Comparison of ENCODE assay signal across 16 cellular contexts in the genomic region with DNA sequence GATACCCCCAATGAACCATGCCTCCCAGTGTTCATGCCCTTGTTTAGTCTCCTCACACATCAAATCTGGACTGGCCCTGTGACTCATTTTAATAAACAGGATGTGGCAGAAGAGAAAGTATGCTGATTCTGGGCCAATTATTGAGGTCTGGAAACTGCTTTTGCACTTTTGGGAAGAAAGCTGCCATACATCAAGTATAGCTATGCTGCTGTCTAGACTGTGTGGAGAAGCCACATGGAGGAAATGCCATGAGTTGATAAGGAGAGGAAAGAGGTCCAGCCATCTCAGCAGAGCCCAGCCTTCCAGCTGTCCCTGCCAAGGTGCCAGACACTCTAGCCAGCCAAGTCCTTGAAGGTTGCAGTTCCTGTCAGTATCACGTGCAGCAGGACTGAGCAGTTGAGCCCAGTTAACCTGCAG. TPM values are rescaled to one million over a fixed set of nuclear protein-coding genes. Genes with fewer than 3 reads are reported as not detected.
DNase-seq lines count a peak whose midpoint lies in the region; ATAC-seq and TF ChIP-seq lines count a peak whose summit lies in the region.
"Had no signal": no experiment of that assay in that cellular context is flagged by ENCODE, and none has a peak within 500 bp of the region (broad histone marks: within the 10 kb centered on the region; RNA-seq: fewer than 3 reads in every experiment).

No MANE protein-coding gene starts in this region.

- peaks cover 17% of the 10 kb centered on the region for H3K36me3 Mint-ChIP-seq in CD8-positive, alpha-beta T cell
- H3K36me3 Mint-ChIP-seq in activated CD4-positive, alpha-beta memory T cell treated with anti-CD3 and anti-CD28 coated beads for 36 hours: peaks cover 8% of the 10 kb centered on the region

- H3K4me3 Mint-ChIP-seq in CD8-positive, alpha-beta T cell: no peak overlapping the region
- H3K4me3 Mint-ChIP-seq in activated CD4-positive, alpha-beta memory T cell treated with anti-CD3 and anti-CD28 coated beads for 36 hours: no peak overlapping the region
- H3K4me3 Mint-ChIP-seq: brain, IgD-negative memory B cell, nephron had no signal

- DNase-seq in GM03348 (ENCODE audit: low spot score) (peak; percentile 61), LHCN-M2 (ENCODE audit: low read depth) (peak; percentile 38), dermis blood vessel endothelial cell (peak; percentile 17), sciatic nerve (ENCODE audit: low spot score) (peak; percentile 7), NCI-H2107 (lab: John Stamatoyannopoulos, UW) (no peak)
- no peak for DNase-seq in CD8-positive, alpha-beta T cell
- DNase-seq in activated CD4-positive, alpha-beta memory T cell treated with anti-CD3 and anti-CD28 coated beads for 36 hours: no peak
- DNase-seq: activated CD4-positive, alpha-beta T cell treated with anti-CD3 and anti-CD28 coated beads for 1 hour; hippocampal formation; left ventricle myocardium superior; NCI-H1417; NCI-H526 treated with DMSO at 0.1 percent for 48 hours had no signal

- no peak overlapping the region for H3K27ac Mint-ChIP-seq in CD8-positive, alpha-beta T cell
- no peak overlapping the region for H3K27ac Mint-ChIP-seq in activated CD4-positive, alpha-beta memory T cell treated with anti-CD3 and anti-CD28 coated beads for 36 hours
- H3K27ac Mint-ChIP-seq: brain, IgD-negative memory B cell, nephron had no signal

- no peaks in the 10 kb centered on the region for H3K9me3 ChIP-seq in CD8-positive, alpha-beta T cell (ENCODE audit: low read length)

- no peaks in the 10 kb centered on the region for H3K36me3 ChIP-seq in CD8-positive, alpha-beta T cell (ENCODE audit: insufficient read depth, low read length)

- no peak for ATAC-seq in sciatic nerve
- no peak for ATAC-seq in CD8-positive, alpha-beta T cell
- ATAC-seq: left ventricle myocardium superior had no signal

- no peaks in the 10 kb centered on the region for H3K27me3 ChIP-seq in CD8-positive, alpha-beta T cell (ENCODE audit: insufficient read depth, low read length)

- peaks cover 4% of the 10 kb centered on the region for H3K4me1 Mint-ChIP-seq in CD8-positive, alpha-beta T cell (ENCODE audit: low read depth)
- H3K4me1 Mint-ChIP-seq in activated CD4-positive, alpha-beta memory T cell treated with anti-CD3 and anti-CD28 coated beads for 36 hours (ENCODE audit: low read depth): peaks cover 5% of the 10 kb centered on the region

- TF ChIP-seq CTCF in CD8-positive, alpha-beta T cell (IDR thresholded peaks at IDR 0.05): no peak

- CTCF ChIA-PET in CD8-positive, alpha-beta T cell (lab: Charles Lee): interaction anchor here (1.5 kb wide), 1 partner anchor 22 kb away, joined by 3 read pairs; no protein-coding TSS in a partner anchor
- CTCF ChIA-PET in activated CD4-positive, alpha-beta memory T cell treated with anti-CD3 and anti-CD28 coated beads for 36 hours (lab: Charles Lee): no interaction called here

- H3K27ac ChIP-seq in CD8-positive, alpha-beta T cell (ENCODE audit: low read depth, low read length): no peak overlapping the region

- POLR2A ChIA-PET in CD8-positive, alpha-beta T cell (lab: Charles Lee): no interaction called here
- POLR2A ChIA-PET in activated CD4-positive, alpha-beta memory T cell treated with anti-CD3 and anti-CD28 coated beads for 36 hours (lab: Charles Lee): no interaction called here

- no peaks in the 10 kb centered on the region for H3K4me1 ChIP-seq in CD8-positive, alpha-beta T cell (ENCODE audit: insufficient read depth, low read length)

- intact Hi-C loops in sciatic nerve (cut with DNase I): no loop called here
- intact Hi-C loops in CD8-positive, alpha-beta T cell (cut with DNase I, micrococcal nuclease): no loop called here
- intact Hi-C loops in activated CD4-positive, alpha-beta memory T cell treated with anti-CD3 and anti-CD28 coated beads for 36 hours (cut with micrococcal nuclease): no loop called here

- H3K4me3 ChIP-seq in CD8-positive, alpha-beta T cell (ENCODE audit: low read depth, low read length): no peak overlapping the region

- H3K9me3 Mint-ChIP-seq in CD8-positive, alpha-beta T cell: peaks cover 7% of the 10 kb centered on the region
- peaks cover 5% of the 10 kb centered on the region for H3K9me3 Mint-ChIP-seq in activated CD4-positive, alpha-beta memory T cell treated with anti-CD3 and anti-CD28 coated beads for 36 hours
- H3K9me3 Mint-ChIP-seq: nephron had no signal

- H3K27me3 Mint-ChIP-seq in CD8-positive, alpha-beta T cell (ENCODE audit: low read depth): peaks cover 3% of the 10 kb centered on the region
- H3K27me3 Mint-ChIP-seq in activated CD4-positive, alpha-beta memory T cell treated with anti-CD3 and anti-CD28 coated beads for 36 hours: peaks cover 1% of the 10 kb centered on the region
- H3K27me3 Mint-ChIP-seq: brain had no signal

RNA-seq across cellular contexts. Expression of gene RPRML, which starts 16.7 kb away (rescaled TPM):
- total RNA-seq in LHCN-M2 (2014; rRNA removed): not detected in 2 replicates
- not detected for polyA plus RNA-seq in LHCN-M2 (2012)
- 0.09 TPM in 1 of 2 replicates, not detected in the other for total RNA-seq in dermis blood vessel endothelial cell
- not detected for total RNA-seq in sciatic nerve
- not detected for total RNA-seq in CD8-positive, alpha-beta T cell
- not detected for total RNA-seq in activated CD4-positive, alpha-beta memory T cell treated with anti-CD3 and anti-CD28 coated beads for 36 hours
- total RNA-seq: T-helper 1 cell treated with Interleukin-12 subunit alpha and Interleukin-12 subunit beta and Interleukin-4 antibody, amounts not matched to agents 30 ng/mL and 1 ng/mL, for 36 hours had no signal

RNA-seq across cellular contexts. Expression of gene GOSR2, which starts 39.4 kb away (rescaled TPM):
- 28.7 and 39.2 TPM in 2 replicates for total RNA-seq in LHCN-M2 (2014; rRNA removed)
- 41.2 TPM for polyA plus RNA-seq in LHCN-M2 (2012)
- total RNA-seq in dermis blood vessel endothelial cell: 41.9 and 46.6 TPM in 2 replicates
- total RNA-seq in sciatic nerve: 50.1 TPM
- total RNA-seq in CD8-positive, alpha-beta T cell: 10 to 100 TPM; 45.5 to 47.3 TPM
- total RNA-seq in activated CD4-positive, alpha-beta memory T cell treated with anti-CD3 and anti-CD28 coated beads for 36 hours: 10 to 100 TPM; 40.1 to 40.8 TPM

Comparison
In these comparisons a context has a peak if more than half of its experiments do, and no peak if none do; other contexts are left out.
1. DNase-seq: peak in GM03348 (single experiment), LHCN-M2 (single experiment), dermis blood vessel endothelial cell (single experiment) and sciatic nerve (single experiment); none in CD8-positive, alpha-beta T cell (0 of 7), NCI-H2107 (single experiment) and activated CD4-positive, alpha-beta memory T cell treated with anti-CD3 and anti-CD28 coated beads for 36 hours (single experiment).